1 cellular context compared by ENCODE assay signal in the genomic region with DNA sequence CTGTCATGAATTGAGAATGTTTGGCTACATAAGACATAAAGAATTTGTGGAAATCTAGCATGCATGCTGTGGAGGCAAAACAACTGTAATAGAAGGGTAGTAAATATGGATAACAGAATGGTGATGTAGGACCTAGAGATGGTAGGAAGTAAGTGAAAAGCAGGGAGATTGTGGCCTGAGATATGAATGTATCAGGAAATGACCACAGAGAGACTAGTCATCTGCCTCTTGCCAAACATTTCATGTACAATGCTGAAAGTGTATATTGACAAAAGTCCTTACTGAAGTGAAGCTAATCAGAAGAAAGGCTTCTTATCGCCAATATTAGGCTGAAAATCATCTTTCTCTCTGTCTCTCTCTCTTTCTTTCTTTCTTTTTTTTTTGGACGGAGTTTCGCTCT.
TF ChIP-seq lines count a peak whose summit lies in the region.

No MANE protein-coding gene starts in this region.

TF ChIP-seq in K562, 482 proteins besides CTCF, POLR2A, EP300 and RAD21 (continued from another document):
- TF ChIP-seq MGA (IDR thresholded peaks at IDR 0.05) = no peak
- peak; percentile 59 for TF ChIP-seq ATF3 (IDR thresholded peaks at IDR 0.05)
- no peak for TF ChIP-seq ATF3 (CRISPR knock-in tag; conservative IDR thresholded peaks at IDR 0.05)
- no peak for TF ChIP-seq CEBPG (CRISPR knock-in tag; IDR thresholded peaks at IDR 0.05)
- TF ChIP-seq CEBPG (tag; conservative IDR thresholded peaks at IDR 0.05 in 1 of 2, IDR thresholded peaks at IDR 0.05 in 1 of 2) = peak in 1 of 2 experiments; percentile 73; a peak in 2 of 4 replicates
- TF ChIP-seq, protein P1, sequence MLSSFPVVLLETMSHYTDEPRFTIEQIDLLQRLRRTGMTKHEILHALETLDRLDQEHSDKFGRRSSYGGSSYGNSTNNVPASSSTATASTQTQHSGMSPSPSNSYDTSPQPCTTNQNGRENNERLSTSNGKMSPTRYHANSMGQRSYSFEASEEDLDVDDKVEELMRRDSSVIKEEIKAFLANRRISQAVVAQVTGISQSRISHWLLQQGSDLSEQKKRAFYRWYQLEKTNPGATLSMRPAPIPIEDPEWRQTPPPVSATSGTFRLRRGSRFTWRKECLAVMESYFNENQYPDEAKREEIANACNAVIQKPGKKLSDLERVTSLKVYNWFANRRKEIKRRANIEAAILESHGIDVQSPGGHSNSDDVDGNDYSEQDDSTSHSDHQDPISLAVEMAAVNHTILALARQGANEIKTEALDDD (IDR thresholded peaks at IDR 0.05) = peak; percentile 65; the same call in 1 of the 2 replicates
- no peak for TF ChIP-seq E2F6 (IDR thresholded peaks at IDR 0.05; ENCODE audit: borderline replicate concordance in 1 of 2, extremely low read depth in 1 of 2, insufficient read depth in 1 of 2, insufficient read length in 1 of 2, low read depth in 1 of 2, low read length in 1 of 2, poor library complexity in 1 of 2, severe bottlenecking in 1 of 2)
- no peak for TF ChIP-seq MECOM (CRISPR knock-in tag; IDR thresholded peaks at IDR 0.05)
- TF ChIP-seq ARID1B (IDR thresholded peaks at IDR 0.05) = 0 out of 2 replicates have a peak, but pooled peaks have one; percentile 14
- no peak for TF ChIP-seq U2AF2 (optimal IDR thresholded peaks at IDR 0.05; ENCODE audit: low read depth, low read length)
- TF ChIP-seq KLF6 (CRISPR knock-in tag; IDR thresholded peaks at IDR 0.05; ENCODE audit: borderline replicate concordance) = no peak
- TF ChIP-seq ZNF263 (CRISPR knock-in tag; IDR thresholded peaks at IDR 0.05; ENCODE audit: borderline replicate concordance) = no peak
- 0 out of 2 replicates have a peak, but pooled peaks have one; percentile 21 for TF ChIP-seq SMARCA4 (IDR thresholded peaks at IDR 0.05)
- no peak for TF ChIP-seq RBBP5 (IDR thresholded peaks at IDR 0.05; ENCODE audit: borderline replicate concordance, insufficient read depth, low read length, poor library complexity, severe bottlenecking)
- TF ChIP-seq, protein P2, sequence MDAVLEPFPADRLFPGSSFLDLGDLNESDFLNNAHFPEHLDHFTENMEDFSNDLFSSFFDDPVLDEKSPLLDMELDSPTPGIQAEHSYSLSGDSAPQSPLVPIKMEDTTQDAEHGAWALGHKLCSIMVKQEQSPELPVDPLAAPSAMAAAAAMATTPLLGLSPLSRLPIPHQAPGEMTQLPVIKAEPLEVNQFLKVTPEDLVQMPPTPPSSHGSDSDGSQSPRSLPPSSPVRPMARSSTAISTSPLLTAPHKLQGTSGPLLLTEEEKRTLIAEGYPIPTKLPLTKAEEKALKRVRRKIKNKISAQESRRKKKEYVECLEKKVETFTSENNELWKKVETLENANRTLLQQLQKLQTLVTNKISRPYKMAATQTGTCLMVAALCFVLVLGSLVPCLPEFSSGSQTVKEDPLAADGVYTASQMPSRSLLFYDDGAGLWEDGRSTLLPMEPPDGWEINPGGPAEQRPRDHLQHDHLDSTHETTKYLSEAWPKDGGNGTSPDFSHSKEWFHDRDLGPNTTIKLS (IDR thresholded peaks at IDR 0.05; ENCODE audit: borderline replicate concordance, low read depth) = no peak
- TF ChIP-seq SP2 (IDR thresholded peaks at IDR 0.05; ENCODE audit: extremely low read depth, low read depth, low read length, poor library complexity, severe bottlenecking) = no peak
- TF ChIP-seq ZNF764 (CRISPR knock-in tag; IDR thresholded peaks at IDR 0.05; ENCODE audit: low read depth) = no peak
- TF ChIP-seq GTF2E2 (tag; IDR thresholded peaks at IDR 0.05) = no peak
- no peak for TF ChIP-seq WHSC1 (IDR thresholded peaks at IDR 0.05; ENCODE audit: low read length)
- no peak for TF ChIP-seq CSDE1 (IDR thresholded peaks at IDR 0.05)
- TF ChIP-seq ZNF384 (IDR thresholded peaks at IDR 0.05; ENCODE audit: low read depth, low read length) = no peak
- TF ChIP-seq ZBTB7A (IDR thresholded peaks at IDR 0.05; ENCODE audit: borderline replicate concordance, control insufficient read depth, low read depth, low read length) = no peak
- TF ChIP-seq TAF9B (IDR thresholded peaks at IDR 0.05; ENCODE audit: partially characterized antibody) = no peak
- no peak for TF ChIP-seq NR2F6 (CRISPR knock-in tag; IDR thresholded peaks at IDR 0.05)
- peak in 1 of 2 experiments; percentile 51; a peak in 2 of 4 replicates for TF ChIP-seq TRIM24 (IDR thresholded peaks at IDR 0.05)
TF ChIP-seq in K562: peak in this region for 7.
